26 cellular contexts compared by ENCODE assay signal in genomic region chr14:33810308-33810707, GRCh38.
DNase-seq lines count a peak whose midpoint lies in the region; ATAC-seq, FAIRE-seq and TF ChIP-seq lines count a peak whose summit lies in the region.
"Had no signal": no experiment of that assay in that cellular context is flagged by ENCODE, and none has a peak within 500 bp of the region (broad histone marks: within the 10 kb centered on the region; RNA-seq: fewer than 3 reads in every experiment).

No MANE protein-coding gene starts in this region.

- POLR2A ChIA-PET in endothelial cell of umbilical vein (lab: Charles Lee) = no interaction called here

- peak; percentile 51 for DNase-seq in NCI-H510A treated with DMSO at 0.1 percent for 48 hours (lab: John Stamatoyannopoulos, UW)
- no peak for DNase-seq in NCI-H510A (lab: John Stamatoyannopoulos, UW)
- DNase-seq in NOMO-1 treated with DMSO at 0.1 percent for 48 hours (lab: John Stamatoyannopoulos, UW; ENCODE audit: unreplicated experiment) = peak; percentile 30
- DNase-seq in endothelial cell of umbilical vein (ENCODE audit: low read depth, low spot score) = no peak
- DNase-seq in NCI-H1694 (lab: John Stamatoyannopoulos, UW) = no peak
- DNase-seq: 8988T; activated CD4-positive, alpha-beta T cell treated with anti-CD3 and anti-CD28 coated beads, Interleukin-2, amount 10 ng/mL, durations not matched to agents 24 days and 14 days; activated CD8-positive, alpha-beta memory T cell treated with anti-CD3 and anti-CD28 coated beads for 24 hours; amygdala; COR-L47; hippocampal formation; left cardiac atrium; MM.1S; NCI-H146; NCI-H748 treated with DMSO at 0.1 percent for 48 hours; RPMI8226; stimulated activated CD4-positive, alpha-beta T cell treated with anti-CD3 and anti-CD28 coated beads, Interleukin-15, amount 100 ng/mL, for 24 hours; T1000 had no signal

- BruUV-seq in endothelial cell of umbilical vein (replicated peaks; lab: Mats Ljungman, UMichigan) = no TSS peak

- TF ChIP-seq POLR2A in endothelial cell of umbilical vein (IDR thresholded peaks at IDR 0.05; ENCODE audit: low read depth, low read length) = no peak

- no peak overlapping the region for H3K4me3 ChIP-seq in endothelial cell of umbilical vein (replicated peaks in 1 of 3; ENCODE audit: insufficient read depth in 1 of 3, low read depth in 1 of 3, low read length in 3 of 3)
- H3K4me3 ChIP-seq: HAP-1, tibial nerve had no signal

- no peaks in the 10 kb centered on the region for H3K9me1 ChIP-seq in endothelial cell of umbilical vein (replicated peaks; ENCODE audit: control insufficient read depth, extremely low read depth, insufficient read depth, low read length)

- intact Hi-C loops in endothelial cell of umbilical vein (cut with micrococcal nuclease) = no loop called here

- H3K4me1 ChIP-seq in endothelial cell of umbilical vein (ENCODE audit: control insufficient read depth, extremely low read depth, insufficient read depth, low read length) = no peaks in the 10 kb centered on the region
- H3K4me1 ChIP-seq: HAP-1, tibial nerve had no signal

- peak; percentile 8 for FAIRE-seq in endothelial cell of umbilical vein (lab: Jason Lieb, UNC)
- FAIRE-seq: GM12891 had no signal

- no peak overlapping the region for H3K4me2 ChIP-seq in endothelial cell of umbilical vein (ENCODE audit: insufficient read depth, low read length)

- H3K27me3 ChIP-seq in endothelial cell of umbilical vein (ENCODE audit: control insufficient read depth in 2 of 2, insufficient read depth in 2 of 2, low read length in 2 of 2) = peaks cover 2 to 13% of the 10 kb centered on the region in 2 experiments
- H3K27me3 ChIP-seq: tibial nerve had no signal

- dilution Hi-C loops in endothelial cell of umbilical vein (cut with MboI; ENCODE audit: extremely low pct_ligation_motif_present, low sequenced_read_pairs) = no loop called here

- no peak overlapping the region for H3K27ac ChIP-seq in endothelial cell of umbilical vein (ENCODE audit: insufficient read depth, low read depth, low read length)
- H3K27ac ChIP-seq: C4-2B, tibial nerve had no signal

- ATAC-seq in GM19328 (IDR thresholded peaks at IDR 0.05; ENCODE audit: unreplicated experiment) (no peak), HG03457 (IDR thresholded peaks at IDR 0.05; ENCODE audit: unreplicated experiment) (no peak), GM19397 (IDR thresholded peaks at IDR 0.05; ENCODE audit: unreplicated experiment) (no peak)
- ATAC-seq: left cardiac atrium; stimulated activated effector memory CD8-positive, alpha-beta T cell treated with anti-CD3 and anti-CD28 coated beads, Interleukin-12 subunit alpha, Interleukin-12 subunit beta, amount 100 ng/mL, for 72 hours had no signal

- H2AFZ ChIP-seq in endothelial cell of umbilical vein (ENCODE audit: low read depth, low read length) = no peak overlapping the region

- CTCF ChIA-PET in endothelial cell of umbilical vein (lab: Charles Lee) = interaction anchor here (0.9 to 1.8 kb wide), 2 partner anchors 288 to 513 kb away, joined by 4 to 5 read pairs; no protein-coding TSS in a partner anchor

- TF ChIP-seq CTCF in endothelial cell of umbilical vein (IDR thresholded peaks at IDR 0.05; ENCODE audit: extremely low read depth in 1 of 2, insufficient read depth in 1 of 2, low read depth in 1 of 2, low read length in 2 of 2) = no peak

- H3K9me3 ChIP-seq in endothelial cell of umbilical vein (replicated peaks; ENCODE audit: control insufficient read depth, insufficient read depth, low read length) = no peaks in the 10 kb centered on the region
- H3K9me3 ChIP-seq: HAP-1, tibial nerve had no signal

- H4K20me1 ChIP-seq in endothelial cell of umbilical vein (replicated peaks; ENCODE audit: control insufficient read depth, extremely low read depth, insufficient read depth, low read length) = no peaks in the 10 kb centered on the region

- H3K79me2 ChIP-seq in endothelial cell of umbilical vein (ENCODE audit: control insufficient read depth, insufficient read depth, low read length) = no peaks in the 10 kb centered on the region

- no peaks in the 10 kb centered on the region for H3K36me3 ChIP-seq in endothelial cell of umbilical vein (ENCODE audit: control insufficient read depth in 2 of 2, extremely low read depth in 1 of 2, insufficient read depth in 2 of 2, low read length in 2 of 2)
- H3K36me3 ChIP-seq: HAP-1, tibial nerve had no signal

- no peak overlapping the region for H3K9ac ChIP-seq in endothelial cell of umbilical vein (replicated peaks; ENCODE audit: extremely low read depth, insufficient read depth, low read length)

TF ChIP-seq in endothelial cell of umbilical vein, 7 proteins besides CTCF, POLR2A, EP300 and RAD21:
- TF ChIP-seq POLR2AphosphoS5 (IDR thresholded peaks at IDR 0.05; ENCODE audit: insufficient read depth, low read depth, low read length) (no peak), EZH2 (IDR thresholded peaks at IDR 0.05; ENCODE audit: borderline replicate concordance, low read depth, low read length, severe bottlenecking) (no peak), MYC (IDR thresholded peaks at IDR 0.05; ENCODE audit: low read depth, low read length) (no peak), GATA2 (IDR thresholded peaks at IDR 0.05; ENCODE audit: insufficient read depth, insufficient read length, low read depth, low read length) (no peak), JUN (IDR thresholded peaks at IDR 0.05; ENCODE audit: borderline replicate concordance, insufficient read depth, insufficient read length, low read depth) (no peak), FOS (IDR thresholded peaks at IDR 0.05; ENCODE audit: borderline replicate concordance, insufficient read depth, low read length) (no peak), MAX (IDR thresholded peaks at IDR 0.05; ENCODE audit: insufficient read depth, insufficient read length) (no peak)
TF ChIP-seq in endothelial cell of umbilical vein: peak in this region for 0.

Comparison
In these comparisons a context has a peak if more than half of its experiments do, and no peak if none do; other contexts are left out.
1. DNase-seq: peak in NCI-H510A treated with DMSO at 0.1 percent for 48 hours (single experiment) and NOMO-1 treated with DMSO at 0.1 percent for 48 hours (single experiment); none in NCI-H510A (single experiment), endothelial cell of umbilical vein (single experiment) and NCI-H1694 (single experiment).